In the genomic region with DNA sequence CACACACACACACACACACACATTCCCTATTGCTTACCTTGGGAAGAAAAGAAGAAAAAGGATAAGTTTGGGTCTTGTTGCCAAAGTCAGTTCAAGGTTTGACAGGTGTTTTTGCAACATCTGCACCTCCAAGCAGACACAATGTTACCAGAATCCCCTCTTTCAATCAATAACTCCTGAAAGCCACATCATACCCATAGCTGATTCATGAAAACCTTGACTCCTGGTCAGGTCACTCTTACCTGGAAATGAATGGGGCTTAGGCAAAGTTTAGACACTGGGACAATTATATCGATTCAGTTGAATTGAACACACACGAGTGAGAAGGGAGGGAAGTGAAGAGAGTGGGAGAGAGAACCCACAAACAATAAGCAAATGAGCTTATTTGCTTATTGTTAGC, we compare ENCODE assay signal across 1 cellular context.
TF ChIP-seq lines count a peak whose summit lies in the region.

No MANE protein-coding gene starts in this region.

TF ChIP-seq in HepG2, 621 proteins besides CTCF, POLR2A, EP300 and RAD21 (continued from another document and continues in another):
- TF ChIP-seq ZNF251 (CRISPR knock-in tag; IDR thresholded peaks at IDR 0.05) (no peak), FOXP1 (IDR thresholded peaks at IDR 0.05) (no peak), FOXP1 (CRISPR knock-in tag; IDR thresholded peaks at IDR 0.05) (peak; percentile 29; the same call in 1 of the 2 replicates), ONECUT2 (CRISPR knock-in tag; IDR thresholded peaks at IDR 0.05) (peak; percentile 78), BCL6 (CRISPR knock-in tag; IDR thresholded peaks at IDR 0.05) (peak; percentile 91), SOX5 (CRISPR knock-in tag; IDR thresholded peaks at IDR 0.05; ENCODE audit: borderline replicate concordance) (peak; percentile 65; the same call in 1 of the 2 replicates), RARA (CRISPR knock-in tag; IDR thresholded peaks at IDR 0.05) (peak; percentile 73), SKI (IDR thresholded peaks at IDR 0.05; ENCODE audit: partially characterized antibody) (peak; percentile 58), MED1 (CRISPR knock-in tag; IDR thresholded peaks at IDR 0.05) (0 out of 2 replicates have a peak, but pooled peaks have one; percentile 31), SALL1 (CRISPR knock-in tag; IDR thresholded peaks at IDR 0.05) (peak; percentile 39; the same call in 1 of the 2 replicates), POGZ (CRISPR knock-in tag; IDR thresholded peaks at IDR 0.05) (no peak), MEF2D (CRISPR knock-in tag; IDR thresholded peaks at IDR 0.05) (no peak), SOX13 (IDR thresholded peaks at IDR 0.05) (no peak), SOX13 (CRISPR knock-in tag; conservative IDR thresholded peaks at IDR 0.05 in 1 of 2, IDR thresholded peaks at IDR 0.05 in 1 of 2) (peak in 1 of 2 experiments; percentile 64; a peak in 2 of 4 replicates), FOXO1 (CRISPR knock-in tag; IDR thresholded peaks at IDR 0.05) (0 out of 2 replicates have a peak, but pooled peaks have one; percentile 44), ZBTB42 (CRISPR knock-in tag; IDR thresholded peaks at IDR 0.05) (0 out of 2 replicates have a peak, but pooled peaks have one; percentile 45), CBFB (CRISPR knock-in tag; IDR thresholded peaks at IDR 0.05) (no peak), CREB1 (IDR thresholded peaks at IDR 0.05) (no peak), CREB1 (CRISPR knock-in tag; IDR thresholded peaks at IDR 0.05) (peak; percentile 14; the same call in 1 of the 2 replicates), MZF1 (CRISPR knock-in tag; IDR thresholded peaks at IDR 0.05; ENCODE audit: borderline replicate concordance) (no peak)
- TF ChIP-seq, protein P1, sequence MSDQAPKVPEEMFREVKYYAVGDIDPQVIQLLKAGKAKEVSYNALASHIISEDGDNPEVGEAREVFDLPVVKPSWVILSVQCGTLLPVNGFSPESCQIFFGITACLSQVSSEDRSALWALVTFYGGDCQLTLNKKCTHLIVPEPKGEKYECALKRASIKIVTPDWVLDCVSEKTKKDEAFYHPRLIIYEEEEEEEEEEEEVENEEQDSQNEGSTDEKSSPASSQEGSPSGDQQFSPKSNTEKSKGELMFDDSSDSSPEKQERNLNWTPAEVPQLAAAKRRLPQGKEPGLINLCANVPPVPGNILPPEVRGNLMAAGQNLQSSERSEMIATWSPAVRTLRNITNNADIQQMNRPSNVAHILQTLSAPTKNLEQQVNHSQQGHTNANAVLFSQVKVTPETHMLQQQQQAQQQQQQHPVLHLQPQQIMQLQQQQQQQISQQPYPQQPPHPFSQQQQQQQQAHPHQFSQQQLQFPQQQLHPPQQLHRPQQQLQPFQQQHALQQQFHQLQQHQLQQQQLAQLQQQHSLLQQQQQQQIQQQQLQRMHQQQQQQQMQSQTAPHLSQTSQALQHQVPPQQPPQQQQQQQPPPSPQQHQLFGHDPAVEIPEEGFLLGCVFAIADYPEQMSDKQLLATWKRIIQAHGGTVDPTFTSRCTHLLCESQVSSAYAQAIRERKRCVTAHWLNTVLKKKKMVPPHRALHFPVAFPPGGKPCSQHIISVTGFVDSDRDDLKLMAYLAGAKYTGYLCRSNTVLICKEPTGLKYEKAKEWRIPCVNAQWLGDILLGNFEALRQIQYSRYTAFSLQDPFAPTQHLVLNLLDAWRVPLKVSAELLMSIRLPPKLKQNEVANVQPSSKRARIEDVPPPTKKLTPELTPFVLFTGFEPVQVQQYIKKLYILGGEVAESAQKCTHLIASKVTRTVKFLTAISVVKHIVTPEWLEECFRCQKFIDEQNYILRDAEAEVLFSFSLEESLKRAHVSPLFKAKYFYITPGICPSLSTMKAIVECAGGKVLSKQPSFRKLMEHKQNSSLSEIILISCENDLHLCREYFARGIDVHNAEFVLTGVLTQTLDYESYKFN (CRISPR knock-in tag; conservative IDR thresholded peaks at IDR 0.05) = 0 out of 2 replicates have a peak, but pooled peaks have one; percentile 19
- TF ChIP-seq, protein P2, sequence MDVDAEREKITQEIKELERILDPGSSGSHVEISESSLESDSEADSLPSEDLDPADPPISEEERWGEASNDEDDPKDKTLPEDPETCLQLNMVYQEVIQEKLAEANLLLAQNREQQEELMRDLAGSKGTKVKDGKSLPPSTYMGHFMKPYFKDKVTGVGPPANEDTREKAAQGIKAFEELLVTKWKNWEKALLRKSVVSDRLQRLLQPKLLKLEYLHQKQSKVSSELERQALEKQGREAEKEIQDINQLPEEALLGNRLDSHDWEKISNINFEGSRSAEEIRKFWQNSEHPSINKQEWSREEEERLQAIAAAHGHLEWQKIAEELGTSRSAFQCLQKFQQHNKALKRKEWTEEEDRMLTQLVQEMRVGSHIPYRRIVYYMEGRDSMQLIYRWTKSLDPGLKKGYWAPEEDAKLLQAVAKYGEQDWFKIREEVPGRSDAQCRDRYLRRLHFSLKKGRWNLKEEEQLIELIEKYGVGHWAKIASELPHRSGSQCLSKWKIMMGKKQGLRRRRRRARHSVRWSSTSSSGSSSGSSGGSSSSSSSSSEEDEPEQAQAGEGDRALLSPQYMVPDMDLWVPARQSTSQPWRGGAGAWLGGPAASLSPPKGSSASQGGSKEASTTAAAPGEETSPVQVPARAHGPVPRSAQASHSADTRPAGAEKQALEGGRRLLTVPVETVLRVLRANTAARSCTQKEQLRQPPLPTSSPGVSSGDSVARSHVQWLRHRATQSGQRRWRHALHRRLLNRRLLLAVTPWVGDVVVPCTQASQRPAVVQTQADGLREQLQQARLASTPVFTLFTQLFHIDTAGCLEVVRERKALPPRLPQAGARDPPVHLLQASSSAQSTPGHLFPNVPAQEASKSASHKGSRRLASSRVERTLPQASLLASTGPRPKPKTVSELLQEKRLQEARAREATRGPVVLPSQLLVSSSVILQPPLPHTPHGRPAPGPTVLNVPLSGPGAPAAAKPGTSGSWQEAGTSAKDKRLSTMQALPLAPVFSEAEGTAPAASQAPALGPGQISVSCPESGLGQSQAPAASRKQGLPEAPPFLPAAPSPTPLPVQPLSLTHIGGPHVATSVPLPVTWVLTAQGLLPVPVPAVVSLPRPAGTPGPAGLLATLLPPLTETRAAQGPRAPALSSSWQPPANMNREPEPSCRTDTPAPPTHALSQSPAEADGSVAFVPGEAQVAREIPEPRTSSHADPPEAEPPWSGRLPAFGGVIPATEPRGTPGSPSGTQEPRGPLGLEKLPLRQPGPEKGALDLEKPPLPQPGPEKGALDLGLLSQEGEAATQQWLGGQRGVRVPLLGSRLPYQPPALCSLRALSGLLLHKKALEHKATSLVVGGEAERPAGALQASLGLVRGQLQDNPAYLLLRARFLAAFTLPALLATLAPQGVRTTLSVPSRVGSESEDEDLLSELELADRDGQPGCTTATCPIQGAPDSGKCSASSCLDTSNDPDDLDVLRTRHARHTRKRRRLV (CRISPR knock-in tag; IDR thresholded peaks at IDR 0.05) = no peak
- TF ChIP-seq, protein P3, sequence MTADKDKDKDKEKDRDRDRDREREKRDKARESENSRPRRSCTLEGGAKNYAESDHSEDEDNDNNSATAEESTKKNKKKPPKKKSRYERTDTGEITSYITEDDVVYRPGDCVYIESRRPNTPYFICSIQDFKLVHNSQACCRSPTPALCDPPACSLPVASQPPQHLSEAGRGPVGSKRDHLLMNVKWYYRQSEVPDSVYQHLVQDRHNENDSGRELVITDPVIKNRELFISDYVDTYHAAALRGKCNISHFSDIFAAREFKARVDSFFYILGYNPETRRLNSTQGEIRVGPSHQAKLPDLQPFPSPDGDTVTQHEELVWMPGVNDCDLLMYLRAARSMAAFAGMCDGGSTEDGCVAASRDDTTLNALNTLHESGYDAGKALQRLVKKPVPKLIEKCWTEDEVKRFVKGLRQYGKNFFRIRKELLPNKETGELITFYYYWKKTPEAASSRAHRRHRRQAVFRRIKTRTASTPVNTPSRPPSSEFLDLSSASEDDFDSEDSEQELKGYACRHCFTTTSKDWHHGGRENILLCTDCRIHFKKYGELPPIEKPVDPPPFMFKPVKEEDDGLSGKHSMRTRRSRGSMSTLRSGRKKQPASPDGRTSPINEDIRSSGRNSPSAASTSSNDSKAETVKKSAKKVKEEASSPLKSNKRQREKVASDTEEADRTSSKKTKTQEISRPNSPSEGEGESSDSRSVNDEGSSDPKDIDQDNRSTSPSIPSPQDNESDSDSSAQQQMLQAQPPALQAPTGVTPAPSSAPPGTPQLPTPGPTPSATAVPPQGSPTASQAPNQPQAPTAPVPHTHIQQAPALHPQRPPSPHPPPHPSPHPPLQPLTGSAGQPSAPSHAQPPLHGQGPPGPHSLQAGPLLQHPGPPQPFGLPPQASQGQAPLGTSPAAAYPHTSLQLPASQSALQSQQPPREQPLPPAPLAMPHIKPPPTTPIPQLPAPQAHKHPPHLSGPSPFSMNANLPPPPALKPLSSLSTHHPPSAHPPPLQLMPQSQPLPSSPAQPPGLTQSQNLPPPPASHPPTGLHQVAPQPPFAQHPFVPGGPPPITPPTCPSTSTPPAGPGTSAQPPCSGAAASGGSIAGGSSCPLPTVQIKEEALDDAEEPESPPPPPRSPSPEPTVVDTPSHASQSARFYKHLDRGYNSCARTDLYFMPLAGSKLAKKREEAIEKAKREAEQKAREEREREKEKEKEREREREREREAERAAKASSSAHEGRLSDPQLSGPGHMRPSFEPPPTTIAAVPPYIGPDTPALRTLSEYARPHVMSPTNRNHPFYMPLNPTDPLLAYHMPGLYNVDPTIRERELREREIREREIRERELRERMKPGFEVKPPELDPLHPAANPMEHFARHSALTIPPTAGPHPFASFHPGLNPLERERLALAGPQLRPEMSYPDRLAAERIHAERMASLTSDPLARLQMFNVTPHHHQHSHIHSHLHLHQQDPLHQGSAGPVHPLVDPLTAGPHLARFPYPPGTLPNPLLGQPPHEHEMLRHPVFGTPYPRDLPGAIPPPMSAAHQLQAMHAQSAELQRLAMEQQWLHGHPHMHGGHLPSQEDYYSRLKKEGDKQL (CRISPR knock-in tag; IDR thresholded peaks at IDR 0.05; ENCODE audit: low read depth) = 0 out of 2 replicates have a peak, but pooled peaks have one; percentile 16
- TF ChIP-seq, protein P4, sequence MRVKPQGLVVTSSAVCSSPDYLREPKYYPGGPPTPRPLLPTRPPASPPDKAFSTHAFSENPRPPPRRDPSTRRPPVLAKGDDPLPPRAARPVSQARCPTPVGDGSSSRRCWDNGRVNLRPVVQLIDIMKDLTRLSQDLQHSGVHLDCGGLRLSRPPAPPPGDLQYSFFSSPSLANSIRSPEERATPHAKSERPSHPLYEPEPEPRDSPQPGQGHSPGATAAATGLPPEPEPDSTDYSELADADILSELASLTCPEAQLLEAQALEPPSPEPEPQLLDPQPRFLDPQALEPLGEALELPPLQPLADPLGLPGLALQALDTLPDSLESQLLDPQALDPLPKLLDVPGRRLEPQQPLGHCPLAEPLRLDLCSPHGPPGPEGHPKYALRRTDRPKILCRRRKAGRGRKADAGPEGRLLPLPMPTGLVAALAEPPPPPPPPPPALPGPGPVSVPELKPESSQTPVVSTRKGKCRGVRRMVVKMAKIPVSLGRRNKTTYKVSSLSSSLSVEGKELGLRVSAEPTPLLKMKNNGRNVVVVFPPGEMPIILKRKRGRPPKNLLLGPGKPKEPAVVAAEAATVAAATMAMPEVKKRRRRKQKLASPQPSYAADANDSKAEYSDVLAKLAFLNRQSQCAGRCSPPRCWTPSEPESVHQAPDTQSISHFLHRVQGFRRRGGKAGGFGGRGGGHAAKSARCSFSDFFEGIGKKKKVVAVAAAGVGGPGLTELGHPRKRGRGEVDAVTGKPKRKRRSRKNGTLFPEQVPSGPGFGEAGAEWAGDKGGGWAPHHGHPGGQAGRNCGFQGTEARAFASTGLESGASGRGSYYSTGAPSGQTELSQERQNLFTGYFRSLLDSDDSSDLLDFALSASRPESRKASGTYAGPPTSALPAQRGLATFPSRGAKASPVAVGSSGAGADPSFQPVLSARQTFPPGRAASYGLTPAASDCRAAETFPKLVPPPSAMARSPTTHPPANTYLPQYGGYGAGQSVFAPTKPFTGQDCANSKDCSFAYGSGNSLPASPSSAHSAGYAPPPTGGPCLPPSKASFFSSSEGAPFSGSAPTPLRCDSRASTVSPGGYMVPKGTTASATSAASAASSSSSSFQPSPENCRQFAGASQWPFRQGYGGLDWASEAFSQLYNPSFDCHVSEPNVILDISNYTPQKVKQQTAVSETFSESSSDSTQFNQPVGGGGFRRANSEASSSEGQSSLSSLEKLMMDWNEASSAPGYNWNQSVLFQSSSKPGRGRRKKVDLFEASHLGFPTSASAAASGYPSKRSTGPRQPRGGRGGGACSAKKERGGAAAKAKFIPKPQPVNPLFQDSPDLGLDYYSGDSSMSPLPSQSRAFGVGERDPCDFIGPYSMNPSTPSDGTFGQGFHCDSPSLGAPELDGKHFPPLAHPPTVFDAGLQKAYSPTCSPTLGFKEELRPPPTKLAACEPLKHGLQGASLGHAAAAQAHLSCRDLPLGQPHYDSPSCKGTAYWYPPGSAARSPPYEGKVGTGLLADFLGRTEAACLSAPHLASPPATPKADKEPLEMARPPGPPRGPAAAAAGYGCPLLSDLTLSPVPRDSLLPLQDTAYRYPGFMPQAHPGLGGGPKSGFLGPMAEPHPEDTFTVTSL (CRISPR knock-in tag; IDR thresholded peaks at IDR 0.05; ENCODE audit: borderline replicate concordance) = 0 out of 2 replicates have a peak, but pooled peaks have one; percentile 30
- TF ChIP-seq, protein P5, sequence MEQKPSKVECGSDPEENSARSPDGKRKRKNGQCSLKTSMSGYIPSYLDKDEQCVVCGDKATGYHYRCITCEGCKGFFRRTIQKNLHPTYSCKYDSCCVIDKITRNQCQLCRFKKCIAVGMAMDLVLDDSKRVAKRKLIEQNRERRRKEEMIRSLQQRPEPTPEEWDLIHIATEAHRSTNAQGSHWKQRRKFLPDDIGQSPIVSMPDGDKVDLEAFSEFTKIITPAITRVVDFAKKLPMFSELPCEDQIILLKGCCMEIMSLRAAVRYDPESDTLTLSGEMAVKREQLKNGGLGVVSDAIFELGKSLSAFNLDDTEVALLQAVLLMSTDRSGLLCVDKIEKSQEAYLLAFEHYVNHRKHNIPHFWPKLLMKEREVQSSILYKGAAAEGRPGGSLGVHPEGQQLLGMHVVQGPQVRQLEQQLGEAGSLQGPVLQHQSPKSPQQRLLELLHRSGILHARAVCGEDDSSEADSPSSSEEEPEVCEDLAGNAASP (CRISPR knock-in tag; IDR thresholded peaks at IDR 0.05; ENCODE audit: borderline replicate concordance) = peak; percentile 87; the same call in 1 of the 2 replicates
- TF ChIP-seq, protein P6, sequence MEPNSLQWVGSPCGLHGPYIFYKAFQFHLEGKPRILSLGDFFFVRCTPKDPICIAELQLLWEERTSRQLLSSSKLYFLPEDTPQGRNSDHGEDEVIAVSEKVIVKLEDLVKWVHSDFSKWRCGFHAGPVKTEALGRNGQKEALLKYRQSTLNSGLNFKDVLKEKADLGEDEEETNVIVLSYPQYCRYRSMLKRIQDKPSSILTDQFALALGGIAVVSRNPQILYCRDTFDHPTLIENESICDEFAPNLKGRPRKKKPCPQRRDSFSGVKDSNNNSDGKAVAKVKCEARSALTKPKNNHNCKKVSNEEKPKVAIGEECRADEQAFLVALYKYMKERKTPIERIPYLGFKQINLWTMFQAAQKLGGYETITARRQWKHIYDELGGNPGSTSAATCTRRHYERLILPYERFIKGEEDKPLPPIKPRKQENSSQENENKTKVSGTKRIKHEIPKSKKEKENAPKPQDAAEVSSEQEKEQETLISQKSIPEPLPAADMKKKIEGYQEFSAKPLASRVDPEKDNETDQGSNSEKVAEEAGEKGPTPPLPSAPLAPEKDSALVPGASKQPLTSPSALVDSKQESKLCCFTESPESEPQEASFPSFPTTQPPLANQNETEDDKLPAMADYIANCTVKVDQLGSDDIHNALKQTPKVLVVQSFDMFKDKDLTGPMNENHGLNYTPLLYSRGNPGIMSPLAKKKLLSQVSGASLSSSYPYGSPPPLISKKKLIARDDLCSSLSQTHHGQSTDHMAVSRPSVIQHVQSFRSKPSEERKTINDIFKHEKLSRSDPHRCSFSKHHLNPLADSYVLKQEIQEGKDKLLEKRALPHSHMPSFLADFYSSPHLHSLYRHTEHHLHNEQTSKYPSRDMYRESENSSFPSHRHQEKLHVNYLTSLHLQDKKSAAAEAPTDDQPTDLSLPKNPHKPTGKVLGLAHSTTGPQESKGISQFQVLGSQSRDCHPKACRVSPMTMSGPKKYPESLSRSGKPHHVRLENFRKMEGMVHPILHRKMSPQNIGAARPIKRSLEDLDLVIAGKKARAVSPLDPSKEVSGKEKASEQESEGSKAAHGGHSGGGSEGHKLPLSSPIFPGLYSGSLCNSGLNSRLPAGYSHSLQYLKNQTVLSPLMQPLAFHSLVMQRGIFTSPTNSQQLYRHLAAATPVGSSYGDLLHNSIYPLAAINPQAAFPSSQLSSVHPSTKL (CRISPR knock-in tag; IDR thresholded peaks at IDR 0.05) = 0 out of 2 replicates have a peak, but pooled peaks have one; percentile 45
